ENCODE assay signal across 13 cellular contexts in the genomic region with DNA sequence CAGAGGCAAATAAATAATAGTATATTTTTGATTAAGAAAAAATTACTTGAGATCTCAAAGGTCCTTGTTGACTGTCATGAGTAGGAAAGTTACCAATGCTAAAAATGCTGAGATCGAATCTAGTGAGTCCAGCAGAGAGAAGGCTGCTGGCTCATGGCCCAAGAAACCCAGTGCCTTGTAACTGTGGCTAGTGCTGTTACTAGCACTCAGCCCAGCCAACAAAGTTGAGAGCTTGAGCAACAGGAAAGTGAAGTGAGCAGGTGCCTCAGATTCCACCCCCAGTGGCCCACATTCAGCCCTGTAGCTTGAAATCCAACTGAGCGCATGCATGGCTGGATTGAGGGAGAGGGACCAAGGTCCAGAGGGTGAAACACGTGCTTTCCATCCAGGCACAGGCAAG.
DNase-seq lines count a peak whose midpoint lies in the region; FAIRE-seq lines count a peak whose summit lies in the region.
"Had no signal": no experiment of that assay in that cellular context is flagged by ENCODE, and none has a peak within 500 bp of the region (broad histone marks: within the 10 kb centered on the region; RNA-seq: fewer than 3 reads in every experiment).

No MANE protein-coding gene starts in this region.

- H3K9ac ChIP-seq in mesenchymal stem cell (ENCODE audit: low read length) = no peak overlapping the region

- no peak overlapping the region for H3K4me2 ChIP-seq in mesenchymal stem cell (ENCODE audit: low read length, poor library complexity, severe bottlenecking)

- H3K27me3 ChIP-seq in mesenchymal stem cell (ENCODE audit: control insufficient read depth in 1 of 2, insufficient read depth in 1 of 2, low read length in 2 of 2) = peaks cover 0 to 2% of the 10 kb centered on the region in 2 experiments
- H3K27me3 ChIP-seq: Peyer's patch had no signal

- no peak overlapping the region for H2AFZ ChIP-seq in mesenchymal stem cell (ENCODE audit: low read depth, low read length)

- FAIRE-seq in RCC 7860 (lab: Jason Lieb, UNC) = no peak
- FAIRE-seq: A204.1 had no signal

- H3K4me3 ChIP-seq in mesenchymal stem cell (ENCODE audit: insufficient read depth in 1 of 2, low read depth in 1 of 2, low read length in 2 of 2) = no peak overlapping the region
- H3K4me3 ChIP-seq: Peyer's patch had no signal

- H4K91ac ChIP-seq in mesenchymal stem cell (ENCODE audit: low read length) = peak overlapping the region; percentile 29

- no peaks in the 10 kb centered on the region for H3K4me1 ChIP-seq in mesenchymal stem cell (ENCODE audit: control insufficient read depth, insufficient read depth, low read depth, low read length)
- H3K4me1 ChIP-seq: Peyer's patch had no signal

- H2BK15ac ChIP-seq in mesenchymal stem cell (ENCODE audit: low read depth, poor library complexity, severe bottlenecking) = no peak overlapping the region

- no peaks in the 10 kb centered on the region for H3K36me3 ChIP-seq in mesenchymal stem cell (ENCODE audit: control insufficient read depth in 1 of 2, insufficient read depth in 2 of 2, low read depth in 1 of 2, low read length in 2 of 2)
- H3K36me3 ChIP-seq: Peyer's patch had no signal

- H4K8ac ChIP-seq in mesenchymal stem cell (ENCODE audit: low read length) = no peak overlapping the region

- H2BK5ac ChIP-seq in mesenchymal stem cell (ENCODE audit: low read depth, low read length, poor library complexity, severe bottlenecking) = no peak overlapping the region

- no peak overlapping the region for H2BK120ac ChIP-seq in mesenchymal stem cell (ENCODE audit: low read depth, low read length)

- H3K18ac ChIP-seq in mesenchymal stem cell (ENCODE audit: low read depth in 1 of 2, low read length in 2 of 2) = no peak overlapping the region

- H3K23ac ChIP-seq in mesenchymal stem cell (ENCODE audit: low read length in 2 of 2) = no peak overlapping the region

- no peak overlapping the region for H3K4ac ChIP-seq in mesenchymal stem cell (ENCODE audit: low read depth in 1 of 2, low read length in 2 of 2)

- no peaks in the 10 kb centered on the region for H3K79me1 ChIP-seq in mesenchymal stem cell (replicated peaks; ENCODE audit: low read length, poor library complexity, severe bottlenecking)

- H3K9me3 ChIP-seq in mesenchymal stem cell (ENCODE audit: control insufficient read depth, low read length) = no peaks in the 10 kb centered on the region
- H3K9me3 ChIP-seq: Peyer's patch had no signal

- DNase-seq in NCI-H2196 (lab: John Stamatoyannopoulos, UW; ENCODE audit: unreplicated experiment) (peak; percentile 15), NCI-H2196 treated with DMSO at 0.1 percent for 48 hours (lab: John Stamatoyannopoulos, UW; ENCODE audit: unreplicated experiment) (no peak), NCI-H69 (lab: John Stamatoyannopoulos, UW) (peak; percentile 49), mesenchymal stem cell (no peak), GM03348 (ENCODE audit: low spot score) (no peak), RCC 7860 (ENCODE audit: low spot score) (no peak), GM19240 (ENCODE audit: insufficient read length, low spot score) (no peak)
- DNase-seq: H7, Karpas-422, MV-4-11, NCI-H446 treated with DMSO at 0.1 percent for 48 hours, Peyer's patch had no signal

- 80% methylated on average over 3 of the region's 3 CpGs for WGBS in mesenchymal stem cell

- H2BK12ac ChIP-seq in mesenchymal stem cell (ENCODE audit: low read length in 2 of 2) = no peak overlapping the region

- no peak overlapping the region for H2AK5ac ChIP-seq in mesenchymal stem cell (ENCODE audit: low read length, severe bottlenecking)

- H3K14ac ChIP-seq in mesenchymal stem cell (ENCODE audit: low read length in 2 of 2) = no peak overlapping the region

- no peak overlapping the region for H3K27ac ChIP-seq in mesenchymal stem cell (ENCODE audit: low read length, poor library complexity, severe bottlenecking)
- H3K27ac ChIP-seq: Peyer's patch had no signal

Comparison
In these comparisons a context has a peak if more than half of its experiments do, and no peak if none do; other contexts are left out.
1. DNase-seq: peak in NCI-H2196 (single experiment) and NCI-H69 (single experiment); none in NCI-H2196 treated with DMSO at 0.1 percent for 48 hours (single experiment), mesenchymal stem cell (single experiment), GM03348 (single experiment), RCC 7860 (single experiment) and GM19240 (single experiment).